11 cellular contexts compared by ENCODE assay signal in the genomic region with DNA sequence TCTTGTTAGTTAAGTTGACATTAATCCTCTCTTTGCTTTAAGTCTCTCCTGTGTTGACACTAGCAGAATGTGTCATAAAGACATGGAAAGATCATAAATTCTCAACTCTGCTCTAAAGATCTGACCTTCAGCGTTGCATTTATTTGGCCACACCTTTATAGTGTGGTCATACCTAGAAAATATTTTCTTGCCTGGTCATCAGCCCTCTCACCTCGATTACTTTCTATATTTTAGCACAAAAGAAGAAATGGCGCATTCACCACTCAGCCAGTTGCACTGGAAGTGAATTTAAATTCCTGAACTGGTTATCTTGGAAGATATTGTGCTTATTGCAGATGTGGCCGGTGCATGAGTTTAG.
DNase-seq lines count a peak whose midpoint lies in the region; ATAC-seq, FAIRE-seq and TF ChIP-seq lines count a peak whose summit lies in the region.
"Had no signal": no experiment of that assay in that cellular context is flagged by ENCODE, and none has a peak within 500 bp of the region (broad histone marks: within the 10 kb centered on the region; RNA-seq: fewer than 3 reads in every experiment).

No MANE protein-coding gene starts in this region.

- ATAC-seq in Right ventricle myocardium inferior (no peak), RWPE2 (ENCODE audit: low read depth) (peak; percentile 79), right cardiac atrium (no peak)

- peaks cover 2% of the 10 kb centered on the region for H3K27me3 Mint-ChIP-seq in glutamatergic neuron (ENCODE audit: unreplicated experiment)
- peaks cover 2% of the 10 kb centered on the region for H3K27me3 Mint-ChIP-seq in endodermal cell (ENCODE audit: insufficient read depth)

- H3K9me3 ChIP-seq in left ventricle myocardium inferior (replicated peaks): no peaks in the 10 kb centered on the region
- no peaks in the 10 kb centered on the region for H3K9me3 ChIP-seq in RWPE2 (ENCODE audit: severe bottlenecking)
- no peaks in the 10 kb centered on the region for H3K9me3 ChIP-seq in right cardiac atrium (ENCODE audit: control insufficient read depth, low read length)
- no peaks in the 10 kb centered on the region for H3K9me3 ChIP-seq in endodermal cell (ENCODE audit: control insufficient read depth, low read length)
- H3K9me3 ChIP-seq: ascending aorta had no signal

- H3K27me3 ChIP-seq in left ventricle myocardium inferior (ENCODE audit: low read depth) (no peaks in the 10 kb centered on the region), RWPE2 (ENCODE audit: insufficient read depth, poor library complexity, severe bottlenecking) (no peaks in the 10 kb centered on the region), right cardiac atrium (ENCODE audit: control insufficient read depth, insufficient read depth) (no peaks in the 10 kb centered on the region), endodermal cell (ENCODE audit: control insufficient read depth, insufficient read depth, low read length, poor library complexity, severe bottlenecking) (no peaks in the 10 kb centered on the region)
- H3K27me3 ChIP-seq: ascending aorta, neural progenitor cell had no signal

- H3K4me3 ChIP-seq in left ventricle myocardium inferior (no peak overlapping the region), RWPE2 (ENCODE audit: severe bottlenecking) (no peak overlapping the region), right cardiac atrium (ENCODE audit: low read length) (no peak overlapping the region), endodermal cell (ENCODE audit: low read length) (no peak overlapping the region)
- H3K4me3 ChIP-seq: ascending aorta, neural progenitor cell had no signal

- peak overlapping the region; percentile 85 for H3K27ac ChIP-seq in left ventricle myocardium inferior (replicated peaks)
- H3K27ac ChIP-seq in RWPE2 (ENCODE audit: poor library complexity, severe bottlenecking): peak overlapping the region; percentile 26
- peak overlapping the region; percentile 70 for H3K27ac ChIP-seq in right cardiac atrium (ENCODE audit: low read length)
- H3K27ac ChIP-seq in temporal lobe (ENCODE audit: low read depth, low read length): peak overlapping the region; percentile 48
- no peak overlapping the region for H3K27ac ChIP-seq in endodermal cell (ENCODE audit: low read depth, low read length)
- H3K27ac ChIP-seq: ascending aorta, neural progenitor cell had no signal

- H3K4me1 ChIP-seq in left ventricle myocardium inferior: peaks cover 92% of the 10 kb centered on the region
- peaks cover 21% of the 10 kb centered on the region for H3K4me1 ChIP-seq in RWPE2 (ENCODE audit: insufficient read depth, poor library complexity, severe bottlenecking)
- H3K4me1 ChIP-seq in right cardiac atrium (ENCODE audit: control insufficient read depth, insufficient read depth, low read length): peaks cover 6% of the 10 kb centered on the region
- peaks cover 4% of the 10 kb centered on the region for H3K4me1 ChIP-seq in endodermal cell (ENCODE audit: control insufficient read depth, insufficient read depth, low read length)
- H3K4me1 ChIP-seq: ascending aorta, neural progenitor cell had no signal

- H3K27ac Mint-ChIP-seq in glutamatergic neuron (ENCODE audit: unreplicated experiment) (no peak overlapping the region), endodermal cell (no peak overlapping the region)
- H3K27ac Mint-ChIP-seq: neural progenitor cell had no signal

- TF ChIP-seq CTCF in left ventricle myocardium inferior (IDR thresholded peaks at IDR 0.05; ENCODE audit: borderline replicate concordance): no peak
- TF ChIP-seq CTCF in RWPE2 (IDR thresholded peaks at IDR 0.05; ENCODE audit: poor library complexity, severe bottlenecking): no peak
- no peak for TF ChIP-seq CTCF in glutamatergic neuron (IDR thresholded peaks at IDR 0.05; ENCODE audit: partially characterized antibody, unreplicated experiment)
- TF ChIP-seq CTCF in endodermal cell (conservative IDR thresholded peaks at IDR 0.05): no peak

- no peak for FAIRE-seq in GM12891 (lab: Jason Lieb, UNC)

- no peak overlapping the region for H3K9ac ChIP-seq in endodermal cell (ENCODE audit: extremely low read depth, low read length, poor library complexity, severe bottlenecking)
- H3K9ac ChIP-seq: neural progenitor cell had no signal

- DNase-seq in left ventricle myocardium inferior (no peak), Right ventricle myocardium inferior (ENCODE audit: missing footprints) (no peak), RWPE2 (ENCODE audit: low spot score) (no peak), right cardiac atrium (no peak), glutamatergic neuron (no peak), endodermal cell (no peak), GM12891 (ENCODE audit: insufficient read length, low spot score) (no peak)
- DNase-seq: dermis blood vessel endothelial cell had no signal

- intact Hi-C loops in left ventricle myocardium inferior (cut with micrococcal nuclease): no loop called here
- intact Hi-C loops in Right ventricle myocardium inferior (cut with DNase I): loop anchor here (5.0 kb wide), 1 partner anchor 133 kb away; the partner anchor contains the start of gene RBM20
- intact Hi-C loops in right cardiac atrium (cut with DNase I): no loop called here

- no peaks in the 10 kb centered on the region for H3K36me3 Mint-ChIP-seq in glutamatergic neuron (ENCODE audit: unreplicated experiment)
- no peaks in the 10 kb centered on the region for H3K36me3 Mint-ChIP-seq in endodermal cell (ENCODE audit: low read depth)
- H3K36me3 Mint-ChIP-seq: neural progenitor cell had no signal

- no peaks in the 10 kb centered on the region for H3K36me3 ChIP-seq in left ventricle myocardium inferior
- H3K36me3 ChIP-seq in RWPE2 (ENCODE audit: low read depth): no peaks in the 10 kb centered on the region
- H3K36me3 ChIP-seq in endodermal cell (ENCODE audit: control insufficient read depth, insufficient read depth, low read length): no peaks in the 10 kb centered on the region
- H3K36me3 ChIP-seq: ascending aorta, neural progenitor cell had no signal

- TF ChIP-seq POLR2A in GM12891 (IDR thresholded peaks at IDR 0.05; ENCODE audit: low read depth, low read length): no peak

- H3K4me3 Mint-ChIP-seq in glutamatergic neuron (ENCODE audit: unreplicated experiment): no peak overlapping the region
- no peak overlapping the region for H3K4me3 Mint-ChIP-seq in endodermal cell
- H3K4me3 Mint-ChIP-seq: neural progenitor cell had no signal

- 84% methylated on average over 4 of the region's 4 CpGs for WGBS in right cardiac atrium
- 77 to 98% methylated on average over 3 to 4 of the region's 4 CpGs for WGBS in endodermal cell (ENCODE audit: insufficient coverage in 1 of 2, insufficient read length in 1 of 2), 2 experiments

- peaks cover 3% of the 10 kb centered on the region for H3K9me3 Mint-ChIP-seq in glutamatergic neuron (ENCODE audit: unreplicated experiment)
- H3K9me3 Mint-ChIP-seq in endodermal cell: no peaks in the 10 kb centered on the region
- H3K9me3 Mint-ChIP-seq: neural progenitor cell had no signal

- peaks cover 20% of the 10 kb centered on the region for H3K4me1 Mint-ChIP-seq in glutamatergic neuron (ENCODE audit: low read depth, unreplicated experiment)
- H3K4me1 Mint-ChIP-seq in endodermal cell: peaks cover 33% of the 10 kb centered on the region

TF ChIP-seq in GM12891, 5 proteins besides CTCF, POLR2A, EP300 and RAD21:
- TF ChIP-seq POU2F2 (IDR thresholded peaks at IDR 0.05; ENCODE audit: low read depth, low read length) (no peak), TAF1 (IDR thresholded peaks at IDR 0.05; ENCODE audit: low read depth, low read length) (no peak), SPI1 (IDR thresholded peaks at IDR 0.05; ENCODE audit: low read depth, low read length) (no peak), POLR2AphosphoS5 (IDR thresholded peaks at IDR 0.05; ENCODE audit: low read depth, low read length) (no peak), PAX5 (IDR thresholded peaks at IDR 0.05; ENCODE audit: insufficient read depth, low read length, severe bottlenecking) (no peak)
